Comparison of ENCODE assay signal across 15 cellular contexts in genomic region chr4:38109370-38109769, GRCh38.
"Had no signal": no experiment of that assay in that cellular context is flagged by ENCODE, and none has a peak within 500 bp of the region (broad histone marks: within the 10 kb centered on the region; RNA-seq: fewer than 3 reads in every experiment).

No MANE protein-coding gene starts in this region.

- H3K4me3 Mint-ChIP-seq: activated CD8-positive, alpha-beta T cell treated with anti-CD3 and anti-CD28 coated beads, Interleukin-2, amount 10 ng/mL, durations not matched to agents 7 days and 5 days; stimulated activated memory B cell treated with anti-CD40 and anti-IgM and Interleukin-4, amounts not matched to agents 10 μg/mL and 1 μg/mL and 100 μg/mL, for 72 hours had no signal

- H3K4me3 ChIP-seq: coronary artery, gastrocnemius medialis, right atrium auricular region, transverse colon had no signal

- H3K27ac ChIP-seq: coronary artery, epithelial cell of prostate, gastrocnemius medialis, right atrium auricular region had no signal

- H3K9me3 ChIP-seq: gastrocnemius medialis, right atrium auricular region, transverse colon had no signal

- H3K27me3 ChIP-seq: gastrocnemius medialis, right atrium auricular region, transverse colon had no signal

- H3K27me3 Mint-ChIP-seq: stimulated activated memory B cell treated with anti-CD40 and anti-IgM and Interleukin-4, amounts not matched to agents 10 μg/mL and 1 μg/mL and 100 μg/mL, for 72 hours had no signal

- H3K4me1 Mint-ChIP-seq: stimulated activated memory B cell treated with anti-CD40 and anti-IgM and Interleukin-4, amounts not matched to agents 10 μg/mL and 1 μg/mL and 100 μg/mL, for 72 hours had no signal

- ATAC-seq: activated CD8-positive, alpha-beta T cell treated with anti-CD3 and anti-CD28 coated beads, Interleukin-2, amount 10 ng/mL, durations not matched to agents 7 days and 5 days; gastrocnemius medialis; left ventricle myocardium superior; stimulated activated memory B cell treated with anti-CD40 and anti-IgM and Interleukin-4, amounts not matched to agents 10 μg/mL and 1 μg/mL and 100 μg/mL, for 72 hours had no signal

- H3K27ac Mint-ChIP-seq: activated CD8-positive, alpha-beta T cell treated with anti-CD3 and anti-CD28 coated beads, Interleukin-2, amount 10 ng/mL, durations not matched to agents 7 days and 5 days; stimulated activated memory B cell treated with anti-CD40 and anti-IgM and Interleukin-4, amounts not matched to agents 10 μg/mL and 1 μg/mL and 100 μg/mL, for 72 hours had no signal

- H3K9me3 Mint-ChIP-seq: stimulated activated memory B cell treated with anti-CD40 and anti-IgM and Interleukin-4, amounts not matched to agents 10 μg/mL and 1 μg/mL and 100 μg/mL, for 72 hours had no signal

- DNase-seq: activated CD8-positive, alpha-beta memory T cell treated with anti-CD3 and anti-CD28 coated beads, Interleukin-2, amount 50 U/mL, for 48 hours; activated CD8-positive, alpha-beta T cell treated with anti-CD3 and anti-CD28 coated beads, Interleukin-2, amount 10 ng/mL, durations not matched to agents 7 days and 5 days; activated naive CD4-positive, alpha-beta T cell treated with Interleukin-2 at 50 U/mL for 16 hours; caudate nucleus; effector memory CD4-positive, alpha-beta T cell; gastrocnemius medialis; kidney; left ventricle myocardium superior; substantia nigra; T1000; transverse colon had no signal

- H3K36me3 ChIP-seq: transverse colon had no signal
